In the genomic region with DNA sequence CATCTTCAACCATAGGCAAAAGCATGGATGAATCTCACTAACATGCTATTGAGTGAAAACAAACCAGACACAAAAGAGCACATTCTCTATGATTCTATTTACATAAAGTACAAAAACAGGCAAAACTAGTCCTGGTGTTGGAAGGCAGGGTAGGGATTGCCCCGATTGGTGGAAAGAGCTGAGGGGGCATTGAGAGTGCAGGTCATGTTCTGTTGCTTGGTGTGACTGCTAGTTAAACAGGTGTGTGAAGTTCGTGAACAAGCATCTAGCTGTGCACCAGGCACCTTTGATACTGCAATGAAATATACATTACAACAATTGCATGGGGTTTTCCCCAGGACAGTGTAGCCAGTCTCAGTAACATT, we compare ENCODE assay signal across 10 cellular contexts. TPM values are rescaled to one million over a fixed set of nuclear protein-coding genes. Genes with fewer than 3 reads are reported as not detected.
DNase-seq lines count a peak whose midpoint lies in the region; ATAC-seq and TF ChIP-seq lines count a peak whose summit lies in the region.
"Had no signal": no experiment of that assay in that cellular context is flagged by ENCODE, and none has a peak within 500 bp of the region (broad histone marks: within the 10 kb centered on the region; RNA-seq: fewer than 3 reads in every experiment).

No MANE protein-coding gene starts in this region.

- H3K27me3 Mint-ChIP-seq in stimulated activated naive CD8-positive, alpha-beta T cell treated with anti-CD3 and anti-CD28 coated beads, Interleukin-15, amount 100 ng/mL, for 72 hours, result peaks cover 50% of the 10 kb centered on the region
- H3K27me3 Mint-ChIP-seq in nephron (ENCODE audit: low read depth), result peaks cover 88% of the 10 kb centered on the region

- peaks cover 6% of the 10 kb centered on the region for H3K4me1 ChIP-seq in vagina

- H3K36me3 Mint-ChIP-seq in nephron (ENCODE audit: low read depth), result no peaks in the 10 kb centered on the region
- H3K36me3 Mint-ChIP-seq: CD8-positive, alpha-beta T cell had no signal

- TF ChIP-seq POLR2A in vagina (IDR thresholded peaks at IDR 0.05), result no peak

- peak overlapping the region; percentile 73 for H3K4me3 ChIP-seq in epithelial cell of proximal tubule (ENCODE audit: low read depth, low read length)
- H3K4me3 ChIP-seq in vagina, result peak overlapping the region; percentile 53 to 82

- no peak overlapping the region for H3K27ac ChIP-seq in vagina

- H3K27ac Mint-ChIP-seq in stimulated activated naive CD8-positive, alpha-beta T cell treated with anti-CD3 and anti-CD28 coated beads, Interleukin-15, amount 100 ng/mL, for 72 hours, result no peak overlapping the region
- H3K27ac Mint-ChIP-seq in nephron, result peak overlapping the region; percentile 10 to 74 (median 31)
- H3K27ac Mint-ChIP-seq: CD8-positive, alpha-beta T cell had no signal

- no peaks in the 10 kb centered on the region for H3K9me3 Mint-ChIP-seq in stimulated activated naive CD8-positive, alpha-beta T cell treated with anti-CD3 and anti-CD28 coated beads, Interleukin-15, amount 100 ng/mL, for 72 hours
- H3K9me3 Mint-ChIP-seq in nephron, result no peaks in the 10 kb centered on the region
- H3K9me3 Mint-ChIP-seq: CD8-positive, alpha-beta T cell had no signal

- intact Hi-C loops in vagina (cut with DNase I), result no loop called here

- no peaks in the 10 kb centered on the region for H3K9me3 ChIP-seq in vagina

- no peak for TF ChIP-seq CTCF in epithelial cell of proximal tubule (conservative IDR thresholded peaks at IDR 0.05; ENCODE audit: low read depth, low read length)
- TF ChIP-seq CTCF in nephron (IDR thresholded peaks at IDR 0.05; ENCODE audit: unreplicated experiment in 3 of 3), result no peak
- TF ChIP-seq CTCF in vagina (IDR thresholded peaks at IDR 0.05), result no peak

- H3K4me3 Mint-ChIP-seq in stimulated activated naive CD8-positive, alpha-beta T cell treated with anti-CD3 and anti-CD28 coated beads, Interleukin-15, amount 100 ng/mL, for 72 hours, result peak overlapping the region in 1 of 2 donors; percentile 1
- peak overlapping the region; percentile 76 to 83 (median 83) for H3K4me3 Mint-ChIP-seq in nephron
- H3K4me3 Mint-ChIP-seq: CD8-positive, alpha-beta T cell had no signal

- no peaks in the 10 kb centered on the region for H3K36me3 ChIP-seq in vagina

- peaks cover 6% of the 10 kb centered on the region for H3K4me1 Mint-ChIP-seq in stimulated activated naive CD8-positive, alpha-beta T cell treated with anti-CD3 and anti-CD28 coated beads, Interleukin-15, amount 100 ng/mL, for 72 hours
- peaks cover 6% of the 10 kb centered on the region for H3K4me1 Mint-ChIP-seq in nephron

- ATAC-seq in stimulated activated naive CD8-positive, alpha-beta T cell treated with anti-CD3 and anti-CD28 coated beads, Interleukin-15, Interleukin-2, amounts not matched to agents 100 U/mL and 50 U/mL, for 24 hours, result peak; percentile 34
- no peak for ATAC-seq in stimulated activated naive CD8-positive, alpha-beta T cell treated with anti-CD3 and anti-CD28 coated beads, Interleukin-15, amount 100 ng/mL, for 72 hours
- ATAC-seq in HG02870 (IDR thresholded peaks at IDR 0.05; ENCODE audit: unreplicated experiment), result no peak
- ATAC-seq: CD8-positive, alpha-beta T cell had no signal

- no peak for DNase-seq in stimulated activated naive CD8-positive, alpha-beta T cell treated with anti-CD3 and anti-CD28 coated beads, Interleukin-15, Interleukin-2, amounts not matched to agents 100 U/mL and 50 U/mL, for 24 hours
- DNase-seq in stimulated activated naive CD8-positive, alpha-beta T cell treated with anti-CD3 and anti-CD28 coated beads, Interleukin-15, amount 100 ng/mL, for 72 hours, result no peak
- DNase-seq in epithelial cell of proximal tubule (ENCODE audit: low read depth), result no peak
- no peak for DNase-seq in vagina (ENCODE audit: extremely low spot score in 2 of 2)
- DNase-seq in NK-92 (lab: John Stamatoyannopoulos, UW; ENCODE audit: unreplicated experiment), result no peak
- DNase-seq in UCSD-AML1 (lab: John Stamatoyannopoulos, UW; ENCODE audit: unreplicated experiment), result no peak
- DNase-seq: activated CD8-positive, alpha-beta memory T cell treated with anti-CD3 and anti-CD28 coated beads for 24 hours; CD8-positive, alpha-beta T cell had no signal

- H3K27me3 ChIP-seq in vagina, result no peaks in the 10 kb centered on the region

RNA-seq across cellular contexts. Expression of a gene that starts 26.3 kb away (rescaled TPM):
- 2.1 and 11.8 TPM in 2 replicates for total RNA-seq in epithelial cell of proximal tubule
- total RNA-seq in vagina, result 22.8 TPM
- total RNA-seq: CD8-positive, alpha-beta T cell had no signal

Comparison
In these comparisons a context has a peak if more than half of its experiments do, and no peak if none do; other contexts are left out.
1. H3K27ac Mint-ChIP-seq: peak in nephron (3 of 3); none in stimulated activated naive CD8-positive, alpha-beta T cell treated with anti-CD3 and anti-CD28 coated beads, Interleukin-15, amount 100 ng/mL, for 72 hours (0 of 2).